In genomic region chr22:18115844-18116480, GRCh38 we compare ENCODE assay signal across 24 cellular contexts. TPM values are rescaled to one million over a fixed set of nuclear protein-coding genes. Genes with fewer than 3 reads are reported as not detected.
"Had no signal": no experiment of that assay in that cellular context is flagged by ENCODE, and none has a peak within 500 bp of the region (broad histone marks: within the 10 kb centered on the region; RNA-seq: fewer than 3 reads in every experiment).

No MANE protein-coding gene starts in this region.

- H3K9me3 Mint-ChIP-seq: activated B cell treated with CpG ODN at 0.5 μM for 24 hours; activated T-cell treated with anti-CD3 and anti-CD28 coated beads, Interleukin-2, amount 50 U/mL, for 24 hours; activated T-helper 17 cell treated with anti-CD3 and anti-CD28 coated beads, Interleukin-2, amount 50 U/mL, for 72 hours; naive thymus-derived CD8-positive, alpha-beta T cell; neural progenitor cell; stimulated activated naive CD8-positive, alpha-beta T cell treated with anti-CD3 and anti-CD28 coated beads, Interleukin-15, amount 100 ng/mL, for 72 hours; T-helper 1 cell treated with Interleukin-12 subunit alpha and Interleukin-12 subunit beta and Interleukin-4 antibody, amounts not matched to agents 30 μg/mL and 1 μg/mL, for 36 hours had no signal

- H3K27me3 ChIP-seq: adrenal gland, ascending aorta had no signal

- H3K27ac ChIP-seq: adrenal gland, ascending aorta, brain microvascular endothelial cell, lower lobe of right lung, neural progenitor cell, tibial nerve had no signal

- H3K36me3 ChIP-seq: adrenal gland, ascending aorta, brain microvascular endothelial cell, lower lobe of right lung, neural progenitor cell, tibial nerve had no signal

- DNase-seq: activated B cell treated with CpG ODN at 0.5 μM for 24 hours; activated CD4-positive, alpha-beta T cell treated with anti-CD3 and anti-CD28 coated beads for 36 hours; activated CD4-positive, alpha-beta T cell treated with anti-CD3 and anti-CD28 coated beads, Interleukin-2, amount 50 U/mL, for 4 hours; activated CD8-positive, alpha-beta memory T cell treated with anti-CD3 and anti-CD28 coated beads for 24 hours; activated CD8-positive, alpha-beta memory T cell treated with anti-CD3 and anti-CD28 coated beads, Interleukin-2, amount 50 U/mL, for 4 hours; activated T-cell treated with anti-CD3 and anti-CD28 coated beads, Interleukin-2, amount 50 U/mL, for 24 hours; brain microvascular endothelial cell; central memory CD4-positive, alpha-beta T cell; dermis blood vessel endothelial cell; effector CD8-positive, alpha-beta T cell; foreskin melanocyte; lower lobe of right lung; naive thymus-derived CD8-positive, alpha-beta T cell; retina; stimulated activated CD4-positive, alpha-beta T cell treated with anti-CD3 and anti-CD28 coated beads, Interleukin-1b, Interleukin-23, amount 100 ng/mL, for 48 hours; stimulated activated naive CD8-positive, alpha-beta T cell treated with anti-CD3 and anti-CD28 coated beads, Interleukin-15, amount 100 ng/mL, for 72 hours; T1000 had no signal

- H3K9me3 ChIP-seq: adrenal gland, ascending aorta, lower lobe of right lung, tibial nerve had no signal

- H3K4me3 ChIP-seq: adrenal gland, ascending aorta, lower lobe of right lung, neural progenitor cell, tibial nerve had no signal

- ATAC-seq: activated CD4-positive, alpha-beta T cell treated with anti-CD3 and anti-CD28 coated beads for 36 hours; activated T-helper 17 cell treated with anti-CD3 and anti-CD28 coated beads, Interleukin-2, amount 50 U/mL, for 72 hours; lower lobe of right lung; naive thymus-derived CD8-positive, alpha-beta T cell; stimulated activated naive CD8-positive, alpha-beta T cell treated with anti-CD3 and anti-CD28 coated beads, Interleukin-15, amount 100 ng/mL, for 72 hours had no signal

- H3K36me3 Mint-ChIP-seq: neural progenitor cell had no signal

- H3K27ac Mint-ChIP-seq: activated B cell treated with CpG ODN at 0.5 μM for 24 hours; activated CD4-positive, alpha-beta T cell treated with anti-CD3 and anti-CD28 coated beads for 36 hours; activated naive CD8-positive, alpha-beta T cell; activated T-cell treated with anti-CD3 and anti-CD28 coated beads, Interleukin-2, amount 50 U/mL, for 24 hours; activated T-helper 17 cell treated with anti-CD3 and anti-CD28 coated beads, Interleukin-2, amount 50 U/mL, for 72 hours; neural progenitor cell; T-helper 1 cell treated with Interleukin-12 subunit alpha and Interleukin-12 subunit beta and Interleukin-4 antibody, amounts not matched to agents 30 μg/mL and 1 μg/mL, for 36 hours had no signal

- H3K4me1 ChIP-seq: lower lobe of right lung had no signal

- H3K4me3 Mint-ChIP-seq: activated B cell treated with CpG ODN at 0.5 μM for 24 hours; activated CD4-positive, alpha-beta T cell treated with anti-CD3 and anti-CD28 coated beads for 36 hours; activated naive CD8-positive, alpha-beta T cell; activated T-cell treated with anti-CD3 and anti-CD28 coated beads, Interleukin-2, amount 50 U/mL, for 24 hours; activated T-helper 17 cell treated with anti-CD3 and anti-CD28 coated beads, Interleukin-2, amount 50 U/mL, for 72 hours; naive thymus-derived CD8-positive, alpha-beta T cell; neural progenitor cell; stimulated activated naive CD8-positive, alpha-beta T cell treated with anti-CD3 and anti-CD28 coated beads, Interleukin-15, amount 100 ng/mL, for 72 hours; T-helper 1 cell treated with Interleukin-12 subunit alpha and Interleukin-12 subunit beta and Interleukin-4 antibody, amounts not matched to agents 30 μg/mL and 1 μg/mL, for 36 hours had no signal

RNA-seq across cellular contexts. Expression of gene TUBA8, which starts 5.4 kb away (rescaled TPM):
- total RNA-seq: ascending aorta had no signal
